ENCODE assay signal across 8 cellular contexts in genomic region chr11:44559207-44559943, GRCh38. TPM values are rescaled to one million over a fixed set of nuclear protein-coding genes. Genes with fewer than 3 reads are reported as not detected.
DNase-seq lines count a peak whose midpoint lies in the region; ATAC-seq, FAIRE-seq and TF ChIP-seq lines count a peak whose summit lies in the region.

No MANE protein-coding gene starts in this region.

- peak overlapping the region; percentile 6 for H3K4me3 ChIP-seq in GM12864 (ENCODE audit: low read depth, low read length)
- H3K4me3 ChIP-seq in ascending aorta: no peak overlapping the region
- no peak overlapping the region for H3K4me3 ChIP-seq in pancreas

- no peaks in the 10 kb centered on the region for H3K27me3 Mint-ChIP-seq in activated naive CD8-positive, alpha-beta T cell treated with anti-CD3 and anti-CD28 coated beads for 36 hours
- no peaks in the 10 kb centered on the region for H3K27me3 Mint-ChIP-seq in activated T-cell treated with anti-CD3 and anti-CD28 coated beads, Interleukin-2, amount 50 U/mL, for 24 hours

- FAIRE-seq in pancreas (lab: Jason Lieb, UNC): no peak

- H3K36me3 ChIP-seq in ascending aorta (no peaks in the 10 kb centered on the region), pancreas (no peaks in the 10 kb centered on the region)

- H3K4me1 Mint-ChIP-seq in activated naive CD8-positive, alpha-beta T cell treated with anti-CD3 and anti-CD28 coated beads for 36 hours: peaks cover 33% of the 10 kb centered on the region
- H3K4me1 Mint-ChIP-seq in activated T-cell treated with anti-CD3 and anti-CD28 coated beads, Interleukin-2, amount 50 U/mL, for 24 hours (ENCODE audit: low read depth): peaks cover 27% of the 10 kb centered on the region

- H3K9me3 Mint-ChIP-seq in activated naive CD8-positive, alpha-beta T cell treated with anti-CD3 and anti-CD28 coated beads for 36 hours: no peaks in the 10 kb centered on the region
- no peaks in the 10 kb centered on the region for H3K9me3 Mint-ChIP-seq in activated T-cell treated with anti-CD3 and anti-CD28 coated beads, Interleukin-2, amount 50 U/mL, for 24 hours

- DNase-seq in GM12864 (ENCODE audit: low read depth) (peak; percentile 66), ascending aorta (ENCODE audit: low spot score in 2 of 2) (no peak), AG08395 (ENCODE audit: low spot score) (no peak), pancreas (no peak)
- peak; percentile 43 for DNase-seq in activated naive CD8-positive, alpha-beta T cell treated with anti-CD3 and anti-CD28 coated beads for 36 hours
- DNase-seq in activated T-cell treated with anti-CD3 and anti-CD28 coated beads, Interleukin-2, amount 50 U/mL, for 24 hours: no peak

- H3K9me3 ChIP-seq in ascending aorta (no peaks in the 10 kb centered on the region), pancreas (no peaks in the 10 kb centered on the region)

- H3K4me3 Mint-ChIP-seq in activated naive CD8-positive, alpha-beta T cell treated with anti-CD3 and anti-CD28 coated beads for 36 hours: peak overlapping the region; percentile 54
- no peak overlapping the region for H3K4me3 Mint-ChIP-seq in activated T-cell treated with anti-CD3 and anti-CD28 coated beads, Interleukin-2, amount 50 U/mL, for 24 hours

- no peaks in the 10 kb centered on the region for H3K36me3 Mint-ChIP-seq in activated naive CD8-positive, alpha-beta T cell treated with anti-CD3 and anti-CD28 coated beads for 36 hours
- H3K36me3 Mint-ChIP-seq in activated T-cell treated with anti-CD3 and anti-CD28 coated beads, Interleukin-2, amount 50 U/mL, for 24 hours (ENCODE audit: low read depth): no peaks in the 10 kb centered on the region

- intact Hi-C loops in ascending aorta (cut with DNase I) (loop anchor here (5.0 to 10.0 kb wide), 2 partner anchors 165 to 353 kb away; partner anchors contain the start of gene TSPAN18), pancreas (cut with DNase I) (loop anchor here (5.0 to 10.0 kb wide), 4 partner anchors 55 to 355 kb away; no protein-coding TSS in a partner anchor)

- no peaks in the 10 kb centered on the region for H3K27me3 ChIP-seq in ascending aorta
- no peaks in the 10 kb centered on the region for H3K27me3 ChIP-seq in pancreas

- peak; percentile 79 for ATAC-seq in GM21390 (IDR thresholded peaks at IDR 0.05; ENCODE audit: unreplicated experiment)
- peak; percentile 53 for ATAC-seq in HG03558 (IDR thresholded peaks at IDR 0.05; ENCODE audit: extremely low read depth, unreplicated experiment)
- ATAC-seq in pancreas: no peak

- TF ChIP-seq CTCF in GM12864 (IDR thresholded peaks at IDR 0.05; ENCODE audit: low read depth, low read length, missing control alignments) (no peak), ascending aorta (IDR thresholded peaks at IDR 0.05) (no peak), pancreas (IDR thresholded peaks at IDR 0.05) (no peak)

- H3K27ac ChIP-seq in ascending aorta (no peak overlapping the region), pancreas (no peak overlapping the region)

- WGBS in pancreas, 2 donors: 76 to 80% methylated on average over 9 of the region's 9 CpGs

- H3K27ac Mint-ChIP-seq in activated naive CD8-positive, alpha-beta T cell treated with anti-CD3 and anti-CD28 coated beads for 36 hours: peak overlapping the region; percentile 83
- H3K27ac Mint-ChIP-seq in activated T-cell treated with anti-CD3 and anti-CD28 coated beads, Interleukin-2, amount 50 U/mL, for 24 hours: no peak overlapping the region

- H3K4me1 ChIP-seq in ascending aorta: peaks cover 7 to 15% of the 10 kb centered on the region in 2 donors
- peaks cover 5 to 9% (median 8%) of the 10 kb centered on the region in 3 donors for H3K4me1 ChIP-seq in pancreas

RNA-seq across cellular contexts. Expression of gene CD82, which starts 6.1 kb away (rescaled TPM):
- total RNA-seq in activated naive CD8-positive, alpha-beta T cell treated with anti-CD3 and anti-CD28 coated beads for 36 hours: 100 to 1,000 TPM; 339 to 343 TPM
- total RNA-seq in ascending aorta: 28.3 TPM
- total RNA-seq in pancreas: 10 to 100 TPM; 26.5 to 45.6 (median 32.5) TPM
- 10 to 100 TPM; 29.1 to 64.6 TPM for polyA plus RNA-seq in pancreas

Comparison
In these comparisons a context has a peak if more than half of its experiments do, and no peak if none do; other contexts are left out.
1. DNase-seq: peak in GM12864 (single experiment) and activated naive CD8-positive, alpha-beta T cell treated with anti-CD3 and anti-CD28 coated beads for 36 hours (single experiment); none in activated T-cell treated with anti-CD3 and anti-CD28 coated beads, Interleukin-2, amount 50 U/mL, for 24 hours (single experiment), ascending aorta (0 of 2), AG08395 (single experiment) and pancreas (0 of 6).
2. ATAC-seq: peak in GM21390 (single experiment) and HG03558 (single experiment); none in pancreas (0 of 4).
3. RNA of gene CD82, which starts 6.1 kb away (total RNA-seq): 339 to 343 TPM in activated naive CD8-positive, alpha-beta T cell treated with anti-CD3 and anti-CD28 coated beads for 36 hours; 26.5 to 45.6 TPM in pancreas and 28.3 TPM in ascending aorta (single experiment); every median in the first group is over 4 times any median in the second.